ENCODE assay signal across 16 cellular contexts in the genomic region with DNA sequence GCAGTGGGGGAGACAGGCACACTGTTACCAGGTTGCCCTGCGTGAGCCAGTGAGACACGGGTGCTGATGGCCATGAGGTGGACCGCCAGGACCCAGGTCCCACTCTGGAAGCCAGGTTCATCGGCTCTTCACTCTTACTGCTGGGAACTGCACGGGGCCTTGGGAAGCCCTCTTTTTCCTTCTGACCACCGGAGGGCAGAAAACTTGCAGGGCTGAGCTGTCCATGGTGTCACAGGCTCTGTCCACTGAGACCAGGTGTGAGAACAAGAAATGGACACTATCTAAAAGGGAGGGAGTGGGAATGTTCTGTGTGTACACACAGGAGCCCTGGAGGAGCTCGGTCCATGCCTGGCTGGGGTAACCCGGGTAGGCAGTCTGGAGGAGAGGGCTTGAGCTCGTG.
DNase-seq lines count a peak whose midpoint lies in the region; ATAC-seq and TF ChIP-seq lines count a peak whose summit lies in the region.
"Had no signal": no experiment of that assay in that cellular context is flagged by ENCODE, and none has a peak within 500 bp of the region (broad histone marks: within the 10 kb centered on the region; RNA-seq: fewer than 3 reads in every experiment).

No MANE protein-coding gene starts in this region.

- no peaks in the 10 kb centered on the region for H3K4me1 Mint-ChIP-seq in activated CD8-positive, alpha-beta T cell treated with anti-CD3 and anti-CD28 coated beads for 36 hours (ENCODE audit: low read depth)
- no peaks in the 10 kb centered on the region for H3K4me1 Mint-ChIP-seq in CD8-positive, alpha-beta memory T cell
- H3K4me1 Mint-ChIP-seq: activated naive CD8-positive, alpha-beta T cell treated with anti-CD3 and anti-CD28 coated beads, Interleukin-2, amount 10 ng/mL, durations not matched to agents 7 days and 5 days; natural killer cell had no signal

- no peaks in the 10 kb centered on the region for H3K27me3 ChIP-seq in CD8-positive, alpha-beta memory T cell (ENCODE audit: insufficient read depth, low read length, poor library complexity, severe bottlenecking)
- H3K27me3 ChIP-seq: tibial nerve had no signal

- no peaks in the 10 kb centered on the region for H3K36me3 ChIP-seq in CD8-positive, alpha-beta memory T cell (ENCODE audit: insufficient read depth, low read length)
- H3K36me3 ChIP-seq: tibial nerve had no signal

- H3K9me3 ChIP-seq in CD8-positive, alpha-beta memory T cell (ENCODE audit: low read length) = no peaks in the 10 kb centered on the region

- no peak overlapping the region for H3K27ac ChIP-seq in CD8-positive, alpha-beta memory T cell (ENCODE audit: low read depth, low read length)
- H3K27ac ChIP-seq: KMS-11, tibial nerve had no signal

- intact Hi-C loops in left cardiac atrium (cut with DNase I) = no loop called here
- intact Hi-C loops in Right ventricle myocardium superior (cut with DNase I) = no loop called here
- intact Hi-C loops in activated CD8-positive, alpha-beta T cell treated with anti-CD3 and anti-CD28 coated beads for 36 hours (cut with micrococcal nuclease) = no loop called here

- no peaks in the 10 kb centered on the region for H3K4me1 ChIP-seq in CD8-positive, alpha-beta memory T cell (ENCODE audit: insufficient read depth, low read length)
- H3K4me1 ChIP-seq: tibial nerve had no signal

- H3K36me3 Mint-ChIP-seq in activated CD8-positive, alpha-beta T cell treated with anti-CD3 and anti-CD28 coated beads for 36 hours (ENCODE audit: low read depth) = no peaks in the 10 kb centered on the region
- H3K36me3 Mint-ChIP-seq in CD8-positive, alpha-beta memory T cell = no peaks in the 10 kb centered on the region
- H3K36me3 Mint-ChIP-seq: activated naive CD8-positive, alpha-beta T cell treated with anti-CD3 and anti-CD28 coated beads, Interleukin-2, amount 10 ng/mL, durations not matched to agents 7 days and 5 days; natural killer cell had no signal

- H3K27ac Mint-ChIP-seq in activated CD8-positive, alpha-beta T cell treated with anti-CD3 and anti-CD28 coated beads for 36 hours = no peak overlapping the region
- H3K27ac Mint-ChIP-seq in CD8-positive, alpha-beta memory T cell = no peak overlapping the region
- H3K27ac Mint-ChIP-seq: activated naive CD8-positive, alpha-beta T cell treated with anti-CD3 and anti-CD28 coated beads, Interleukin-2, amount 10 ng/mL, durations not matched to agents 7 days and 5 days; natural killer cell had no signal

- DNase-seq in left cardiac atrium (no peak), Right ventricle myocardium superior (no peak), SW480 (ENCODE audit: low spot score) (peak; percentile 23), islet precursor cell (peak; percentile 69)
- DNase-seq in activated CD8-positive, alpha-beta memory T cell treated with anti-CD3 and anti-CD28 coated beads for 24 hours = no peak
- no peak for DNase-seq in activated T-cell treated with anti-CD3 and anti-CD28 coated beads, Interleukin-2, amount 50 U/mL, for 48 hours
- no peak for DNase-seq in activated CD8-positive, alpha-beta T cell treated with anti-CD3 and anti-CD28 coated beads for 36 hours
- no peak for DNase-seq in CD8-positive, alpha-beta memory T cell
- DNase-seq: activated naive CD8-positive, alpha-beta T cell treated with anti-CD3 and anti-CD28 coated beads, Interleukin-2, amount 10 ng/mL, durations not matched to agents 7 days and 5 days; cortex of kidney; kidney; natural killer cell; PC-3; T-helper 9 cell had no signal

- ATAC-seq in left cardiac atrium (peak; percentile 19 to 39), Right ventricle myocardium superior (ENCODE audit: poor library complexity) (no peak)
- no peak for ATAC-seq in activated CD8-positive, alpha-beta T cell treated with anti-CD3 and anti-CD28 coated beads for 36 hours
- ATAC-seq: natural killer cell, PC-3 had no signal

- peaks cover 5% of the 10 kb centered on the region for H3K9me3 Mint-ChIP-seq in activated CD8-positive, alpha-beta T cell treated with anti-CD3 and anti-CD28 coated beads for 36 hours
- H3K9me3 Mint-ChIP-seq in CD8-positive, alpha-beta memory T cell = peaks cover 3 to 16% (median 9%) of the 10 kb centered on the region in 5 donors
- H3K9me3 Mint-ChIP-seq: natural killer cell had no signal

- H3K4me3 ChIP-seq in CD8-positive, alpha-beta memory T cell (ENCODE audit: low read length) = no peak overlapping the region
- H3K4me3 ChIP-seq: tibial nerve had no signal

- H3K27me3 Mint-ChIP-seq in activated CD8-positive, alpha-beta T cell treated with anti-CD3 and anti-CD28 coated beads for 36 hours = no peaks in the 10 kb centered on the region
- peaks cover 2 to 3% of the 10 kb centered on the region in 2 donors for H3K27me3 Mint-ChIP-seq in CD8-positive, alpha-beta memory T cell
- H3K27me3 Mint-ChIP-seq: activated naive CD8-positive, alpha-beta T cell treated with anti-CD3 and anti-CD28 coated beads, Interleukin-2, amount 10 ng/mL, durations not matched to agents 7 days and 5 days had no signal

- TF ChIP-seq CTCF in activated CD8-positive, alpha-beta T cell treated with anti-CD3 and anti-CD28 coated beads for 36 hours (IDR thresholded peaks at IDR 0.05) = no peak

- H3K4me3 Mint-ChIP-seq in activated CD8-positive, alpha-beta T cell treated with anti-CD3 and anti-CD28 coated beads for 36 hours = no peak overlapping the region
- H3K4me3 Mint-ChIP-seq in CD8-positive, alpha-beta memory T cell = no peak overlapping the region
- H3K4me3 Mint-ChIP-seq: activated naive CD8-positive, alpha-beta T cell treated with anti-CD3 and anti-CD28 coated beads, Interleukin-2, amount 10 ng/mL, durations not matched to agents 7 days and 5 days; natural killer cell had no signal

- POLR2A ChIA-PET in activated CD8-positive, alpha-beta T cell treated with anti-CD3 and anti-CD28 coated beads for 36 hours (lab: Charles Lee) = no interaction called here
- POLR2A ChIA-PET in CD8-positive, alpha-beta memory T cell (lab: Charles Lee) = no interaction called here

- CTCF ChIA-PET in activated CD8-positive, alpha-beta T cell treated with anti-CD3 and anti-CD28 coated beads for 36 hours (lab: Charles Lee) = no interaction called here
- CTCF ChIA-PET in CD8-positive, alpha-beta memory T cell (lab: Charles Lee) = no interaction called here

Comparison
In these comparisons a context has a peak if more than half of its experiments do, and no peak if none do; other contexts are left out.
1. ATAC-seq: peak in left cardiac atrium (2 of 2); none in Right ventricle myocardium superior (single experiment) and activated CD8-positive, alpha-beta T cell treated with anti-CD3 and anti-CD28 coated beads for 36 hours (single experiment).
2. DNase-seq: peak in SW480 (single experiment) and islet precursor cell (single experiment); none in left cardiac atrium (single experiment), Right ventricle myocardium superior (single experiment), activated CD8-positive, alpha-beta memory T cell treated with anti-CD3 and anti-CD28 coated beads for 24 hours (single experiment), activated T-cell treated with anti-CD3 and anti-CD28 coated beads, Interleukin-2, amount 50 U/mL, for 48 hours (0 of 2), activated CD8-positive, alpha-beta T cell treated with anti-CD3 and anti-CD28 coated beads for 36 hours (single experiment) and CD8-positive, alpha-beta memory T cell (0 of 5).